Comparison of ENCODE assay signal across 15 cellular contexts in genomic region chr14:80560800-80561199, GRCh38.
DNase-seq lines count a peak whose midpoint lies in the region; ATAC-seq, FAIRE-seq and TF ChIP-seq lines count a peak whose summit lies in the region.
"Had no signal": no experiment of that assay in that cellular context is flagged by ENCODE, and none has a peak within 500 bp of the region (broad histone marks: within the 10 kb centered on the region; RNA-seq: fewer than 3 reads in every experiment).

No MANE protein-coding gene starts in this region.

- TF ChIP-seq CTCF in GM12878 (IDR thresholded peaks at IDR 0.05 in 2 of 3, conservative IDR thresholded peaks at IDR 0.05 in 1 of 3; ENCODE audit: control insufficient read depth in 2 of 3, extremely low read depth in 1 of 3, insufficient read depth in 1 of 3, low read depth in 3 of 3, low read length in 3 of 3), result no peak

- DNase-seq in GM12878 (ENCODE audit: low read depth, low spot score) (no peak), AG20443 (ENCODE audit: low spot score) (no peak)
- DNase-seq in stimulated activated CD4-positive, alpha-beta T cell treated with anti-CD3 and anti-CD28 coated beads, Interleukin-15, amount 100 ng/mL, for 24 hours, result no peak
- no peak for DNase-seq in activated naive CD4-positive, alpha-beta T cell treated with Interleukin-2 at 50 U/mL for 16 hours
- DNase-seq: activated CD8-positive, alpha-beta memory T cell treated with anti-CD3 and anti-CD28 coated beads for 24 hours; CD4-positive, alpha-beta T cell; central memory CD4-positive, alpha-beta T cell; heart left ventricle; naive thymus-derived CD8-positive, alpha-beta T cell; NCI-H446 treated with DMSO at 0.1 percent for 48 hours; right lobe of liver had no signal

- RAD21 ChIA-PET in GM12878 (lab: Charles Lee; ENCODE audit: unreplicated experiment), result no interaction called here

- no peak for TF ChIP-seq EP300 in GM12878 (IDR thresholded peaks at IDR 0.05; ENCODE audit: borderline replicate concordance in 1 of 2, control insufficient read depth in 1 of 2, low read depth in 2 of 2, low read length in 2 of 2)

- TF ChIP-seq RAD21 in GM12878 (IDR thresholded peaks at IDR 0.05; ENCODE audit: insufficient read depth, low read depth, low read length), result 0 out of 2 replicates have a peak, but pooled peaks have one; percentile 4

- no peaks in the 10 kb centered on the region for H3K27me3 ChIP-seq in GM12878 (replicated peaks in 1 of 2; ENCODE audit: control insufficient read depth in 2 of 2, insufficient read depth in 2 of 2, low read length in 1 of 2)
- H3K27me3 ChIP-seq: heart left ventricle, right lobe of liver had no signal

- 23% methylated on average over 2 of the region's 2 CpGs for WGBS in GM12878 (ENCODE audit: insufficient coverage, insufficient replicate concordance, low lambda C conversion rate, missing lambda C conversion rate)

- no peak for TF ChIP-seq POLR2A in GM12878 (IDR thresholded peaks at IDR 0.05; ENCODE audit: low read depth, low read length)

- in situ Hi-C loops in GM12878 (cut with MboI), result no loop called here

- peak; percentile 95 for ATAC-seq in GM19023 (IDR thresholded peaks at IDR 0.05; ENCODE audit: unreplicated experiment)
- peak; percentile 75 for ATAC-seq in GM21528 (IDR thresholded peaks at IDR 0.05; ENCODE audit: low FRiP score, unreplicated experiment)
- ATAC-seq in HG03039 (IDR thresholded peaks at IDR 0.05; ENCODE audit: unreplicated experiment), result peak; percentile 99
- ATAC-seq in GM12878, result peak; percentile 82
- ATAC-seq: heart left ventricle; naive thymus-derived CD8-positive, alpha-beta T cell; right lobe of liver had no signal

- H3K79me2 ChIP-seq in GM12878 (ENCODE audit: control insufficient read depth, insufficient read depth, low read length), result no peaks in the 10 kb centered on the region

- no peak overlapping the region for H3K4me3 ChIP-seq in GM12878
- H3K4me3 ChIP-seq: heart left ventricle, right lobe of liver, thoracic aorta had no signal

- FAIRE-seq in GM12878 (lab: Jason Lieb, UNC), result no peak

- no peaks in the 10 kb centered on the region for H3K9me3 ChIP-seq in GM12878 (replicated peaks; ENCODE audit: control insufficient read depth, insufficient read depth, low read length)
- H3K9me3 ChIP-seq: heart left ventricle, right lobe of liver, thoracic aorta had no signal

- no peak overlapping the region for H2AFZ ChIP-seq in GM12878 (ENCODE audit: control insufficient read depth, low read depth, low read length)

- H3K4me2 ChIP-seq in GM12878 (ENCODE audit: control insufficient read depth, insufficient read depth), result no peak overlapping the region

- intact Hi-C loops in GM12878 (cut with micrococcal nuclease; ENCODE audit: unreplicated experiment), result no loop called here

- no peak overlapping the region for H3K27ac ChIP-seq in GM12878 (ENCODE audit: control insufficient read depth, insufficient read depth)
- H3K27ac ChIP-seq: heart left ventricle, right lobe of liver, thoracic aorta had no signal

- POLR2A ChIA-PET in GM12878 (lab: Charles Lee), result no interaction called here

- no peaks in the 10 kb centered on the region for H3K4me1 ChIP-seq in GM12878 (ENCODE audit: control insufficient read depth, insufficient read depth, low read length)
- H3K4me1 ChIP-seq: heart left ventricle, right lobe of liver had no signal

- no peaks in the 10 kb centered on the region for H3K36me3 ChIP-seq in GM12878 (ENCODE audit: control insufficient read depth in 2 of 2, insufficient read depth in 2 of 2, low read length in 1 of 2)
- H3K36me3 ChIP-seq: heart left ventricle, right lobe of liver, thoracic aorta had no signal

- H4K20me1 ChIP-seq in GM12878 (ENCODE audit: control insufficient read depth, insufficient read depth), result no peaks in the 10 kb centered on the region

- no TSS peak for BruUV-seq in GM12878 (replicated peaks; lab: Mats Ljungman, UMichigan)

- CTCF ChIA-PET in GM12878 (lab: Yijun Ruan, JAX), result no interaction called here

- no peak overlapping the region for H3K9ac ChIP-seq in GM12878 (ENCODE audit: control insufficient read depth, insufficient read depth, low read length)

- SMC1A ChIA-PET in GM12878 (lab: Charles Lee; ENCODE audit: uncharacterized antibody, unreplicated experiment), result no interaction called here

TF ChIP-seq in GM12878, 131 proteins besides CTCF, POLR2A, EP300 and RAD21:
- TF ChIP-seq IKZF1 (conservative IDR thresholded peaks at IDR 0.05) (no peak), JUNB (IDR thresholded peaks at IDR 0.05) (peak; percentile 78), RUNX3 (IDR thresholded peaks at IDR 0.05; ENCODE audit: low read length) (peak; percentile 58), TCF7 (IDR thresholded peaks at IDR 0.05; ENCODE audit: borderline replicate concordance) (no peak), PKNOX1 (IDR thresholded peaks at IDR 0.05) (no peak), RFX5 (IDR thresholded peaks at IDR 0.05; ENCODE audit: low read depth, low read length) (no peak), YY1 (IDR thresholded peaks at IDR 0.05; ENCODE audit: low read depth, low read length) (0 out of 2 replicates have a peak, but pooled peaks have one; percentile 40)
- TF ChIP-seq, protein P1, sequence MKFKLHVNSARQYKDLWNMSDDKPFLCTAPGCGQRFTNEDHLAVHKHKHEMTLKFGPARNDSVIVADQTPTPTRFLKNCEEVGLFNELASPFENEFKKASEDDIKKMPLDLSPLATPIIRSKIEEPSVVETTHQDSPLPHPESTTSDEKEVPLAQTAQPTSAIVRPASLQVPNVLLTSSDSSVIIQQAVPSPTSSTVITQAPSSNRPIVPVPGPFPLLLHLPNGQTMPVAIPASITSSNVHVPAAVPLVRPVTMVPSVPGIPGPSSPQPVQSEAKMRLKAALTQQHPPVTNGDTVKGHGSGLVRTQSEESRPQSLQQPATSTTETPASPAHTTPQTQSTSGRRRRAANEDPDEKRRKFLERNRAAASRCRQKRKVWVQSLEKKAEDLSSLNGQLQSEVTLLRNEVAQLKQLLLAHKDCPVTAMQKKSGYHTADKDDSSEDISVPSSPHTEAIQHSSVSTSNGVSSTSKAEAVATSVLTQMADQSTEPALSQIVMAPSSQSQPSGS (IDR thresholded peaks at IDR 0.05; ENCODE audit: low read length), result 0 out of 2 replicates have a peak, but pooled peaks have one; percentile 31
